Comparison of ENCODE assay signal across 26 cellular contexts in genomic region chr6:19135706-19136105, GRCh38.
"Had no signal": no experiment of that assay in that cellular context is flagged by ENCODE, and none has a peak within 500 bp of the region (broad histone marks: within the 10 kb centered on the region; RNA-seq: fewer than 3 reads in every experiment).

No MANE protein-coding gene starts in this region.

- ATAC-seq: activated CD8-positive, alpha-beta T cell treated with anti-CD3 and anti-CD28 coated beads for 36 hours; activated naive CD8-positive, alpha-beta T cell treated with anti-CD3 and anti-CD28 coated beads, Interleukin-2, amount 50 U/mL, for 24 hours; body of pancreas had no signal

- H3K4me1 ChIP-seq: ascending aorta, body of pancreas had no signal

- H3K9me3 ChIP-seq: ascending aorta, body of pancreas had no signal

- H3K4me3 ChIP-seq: ascending aorta, body of pancreas had no signal

- DNase-seq: activated B cell treated with CpG ODN at 0.5 μM for 24 hours; activated CD4-positive, alpha-beta memory T cell treated with anti-CD3 and anti-CD28 coated beads for 36 hours; activated CD4-positive, alpha-beta T cell treated with anti-CD3 and anti-CD28 coated beads for 4 hours; activated CD4-positive, alpha-beta T cell treated with anti-CD3 and anti-CD28 coated beads, Interleukin-2, amount 10 ng/mL, durations not matched to agents 24 days and 14 days; activated CD4-positive, alpha-beta T cell treated with anti-CD3 and anti-CD28 coated beads, Interleukin-2, amount 50 U/mL, for 1 hour; activated CD4-positive, alpha-beta T cell treated with anti-CD3 and anti-CD28 coated beads, Interleukin-2, amount 50 U/mL, for 4 hours; activated CD4-positive, CD25-positive, alpha-beta regulatory T cell treated with anti-CD3 and anti-CD28 coated beads, Interleukin-2, amount 50 U/mL, for 72 hours; activated CD8-positive, alpha-beta memory T cell treated with anti-CD3 and anti-CD28 coated beads, Interleukin-2, amount 50 U/mL, for 48 hours; activated CD8-positive, alpha-beta T cell treated with anti-CD3 and anti-CD28 coated beads for 36 hours; activated effector memory CD4-positive, alpha-beta T cell treated with Interleukin-2 at 50 U/mL for 16 hours; activated gamma-delta T cell; activated naive CD4-positive, alpha-beta T cell treated with anti-CD3 and anti-CD28 coated beads, Interleukin-2, amount 10 ng/mL, durations not matched to agents 7 days and 5 days; activated naive CD4-positive, alpha-beta T cell treated with Interleukin-2 at 50 U/mL for 16 hours; activated naive CD8-positive, alpha-beta T cell treated with anti-CD3 and anti-CD28 coated beads, Interleukin-2, amount 10 ng/mL, durations not matched to agents 7 days and 5 days; activated naive CD8-positive, alpha-beta T cell treated with anti-CD3 and anti-CD28 coated beads, Interleukin-2, amount 50 U/mL, for 24 hours; activated T-cell treated with anti-CD3 and anti-CD28 coated beads, Interleukin-2, amount 50 U/mL, for 24 hours; activated T-cell treated with anti-CD3 and anti-CD28 coated beads, Interleukin-2, amount 50 U/mL, for 48 hours; amygdala; anterior cingulate cortex; body of pancreas; central memory CD4-positive, alpha-beta T cell; T-helper 1 cell; T-helper 2 cell; T-helper 9 cell had no signal

- H3K27ac ChIP-seq: ascending aorta, body of pancreas, VCaP had no signal

- H3K27me3 ChIP-seq: ascending aorta, body of pancreas had no signal

- H3K36me3 ChIP-seq: ascending aorta had no signal
